In genomic region chr19:48925240-48925843, GRCh38 we compare ENCODE assay signal across 14 cellular contexts. TPM values are rescaled to one million over a fixed set of nuclear protein-coding genes. Genes with fewer than 3 reads are reported as not detected.
DNase-seq lines count a peak whose midpoint lies in the region; ATAC-seq, FAIRE-seq and TF ChIP-seq lines count a peak whose summit lies in the region.
"Had no signal": no experiment of that assay in that cellular context is flagged by ENCODE, and none has a peak within 500 bp of the region (broad histone marks: within the 10 kb centered on the region; RNA-seq: fewer than 3 reads in every experiment).

No MANE protein-coding gene starts in this region.

- intact Hi-C loops in transverse colon (cut with DNase I; ENCODE audit: low total_unique reads): no loop called here
- intact Hi-C loops in CD4-positive, alpha-beta T cell (cut with DNase I, micrococcal nuclease): no loop called here

- H3K27ac Mint-ChIP-seq in CD4-positive, alpha-beta T cell: no peak overlapping the region

- CTCF ChIA-PET in CD4-positive, alpha-beta T cell (lab: Charles Lee): no interaction called here

- H3K4me3 Mint-ChIP-seq in CD4-positive, alpha-beta T cell: no peak overlapping the region

- peaks cover 10% of the 10 kb centered on the region for H3K4me1 Mint-ChIP-seq in CD4-positive, alpha-beta T cell (ENCODE audit: low read depth)

- H3K36me3 Mint-ChIP-seq in CD4-positive, alpha-beta T cell (ENCODE audit: low read depth): peaks cover 21% of the 10 kb centered on the region

- H3K4me1 ChIP-seq in transverse colon: peaks cover 0 to 6% (median 3%) of the 10 kb centered on the region in 4 donors
- H3K4me1 ChIP-seq: gastrocnemius medialis, right lobe of liver had no signal

- DNase-seq in ELR (ENCODE audit: low read depth) (peak; percentile 94), RCC 7860 (ENCODE audit: low spot score) (peak; percentile 79), renal cortical epithelial cell (ENCODE audit: low read depth) (peak; percentile 74), transverse colon (no peak), NCI-H524 (lab: John Stamatoyannopoulos, UW) (no peak)
- DNase-seq in CD4-positive, alpha-beta T cell: no peak
- DNase-seq: DND-41, gastrocnemius medialis, NCI-H526 treated with DMSO at 0.1 percent for 48 hours, right lobe of liver had no signal

- in situ Hi-C loops in transverse colon (cut with MboI; ENCODE audit: low pct_ligation_motif_present in 1 of 4, low pct_unique_long_range_greater_than_20kb in 1 of 4, low sequenced_read_pairs in 3 of 4): no loop called here

- H3K27ac ChIP-seq in transverse colon: no peak overlapping the region
- no peak overlapping the region for H3K27ac ChIP-seq in CD4-positive, alpha-beta T cell (ENCODE audit: low read depth, low read length)
- H3K27ac ChIP-seq: gastrocnemius medialis, right lobe of liver had no signal

- TF ChIP-seq POLR2A in transverse colon (IDR thresholded peaks at IDR 0.05): no peak

- no peaks in the 10 kb centered on the region for H3K27me3 Mint-ChIP-seq in CD4-positive, alpha-beta T cell

- ATAC-seq in esophagus mucosa (peak; percentile 70), GM18873 (IDR thresholded peaks at IDR 0.05; ENCODE audit: low FRiP score, unreplicated experiment) (no peak)
- no peak for ATAC-seq in CD4-positive, alpha-beta T cell (ENCODE audit: poor library complexity)
- ATAC-seq: gastrocnemius medialis had no signal

- no peak for TF ChIP-seq CTCF in transverse colon (IDR thresholded peaks at IDR 0.05)
- TF ChIP-seq CTCF in CD4-positive, alpha-beta T cell (IDR thresholded peaks at IDR 0.05): no peak

- no peaks in the 10 kb centered on the region for H3K9me3 Mint-ChIP-seq in CD4-positive, alpha-beta T cell

- FAIRE-seq in RCC 7860 (lab: Jason Lieb, UNC): peak; percentile 30

- no peaks in the 10 kb centered on the region for H3K36me3 ChIP-seq in transverse colon

- no peaks in the 10 kb centered on the region for H3K9me3 ChIP-seq in transverse colon
- no peaks in the 10 kb centered on the region for H3K9me3 ChIP-seq in CD4-positive, alpha-beta T cell (ENCODE audit: control insufficient read depth, low read length)
- H3K9me3 ChIP-seq: gastrocnemius medialis, right lobe of liver had no signal

- H3K27me3 ChIP-seq in transverse colon: no peaks in the 10 kb centered on the region
- H3K27me3 ChIP-seq in CD4-positive, alpha-beta T cell (ENCODE audit: control insufficient read depth, insufficient read depth, low read length): no peaks in the 10 kb centered on the region
- H3K27me3 ChIP-seq: gastrocnemius medialis, right lobe of liver had no signal

- no peak overlapping the region for H3K4me3 ChIP-seq in transverse colon
- H3K4me3 ChIP-seq: gastrocnemius medialis, right lobe of liver had no signal

- 66% methylated on average over 4 to 10 of the region's 11 CpGs for WGBS in transverse colon (ENCODE audit: low coverage in 1 of 2), 2 donors

- POLR2A ChIA-PET in CD4-positive, alpha-beta T cell (lab: Charles Lee): interaction anchor here (1.2 kb wide), 1 partner anchor 11 kb away, joined by 5 read pairs; no protein-coding TSS in a partner anchor

- no peak for TF ChIP-seq EP300 in transverse colon (IDR thresholded peaks at IDR 0.05; ENCODE audit: low read depth)

RNA-seq across cellular contexts. Expression of gene DHDH, which starts 8.2 kb away (rescaled TPM):
- 1.2 TPM for total RNA-seq in esophagus mucosa
- total RNA-seq in renal cortical epithelial cell: 0.10 and 1.7 TPM in 2 replicates
- 1 to 10 TPM in 2 of 4 donors, not detected in 2; 3.4 to 4.9 TPM for total RNA-seq in transverse colon
- 1 to 10 TPM; 1.1 to 1.8 TPM for total RNA-seq in CD4-positive, alpha-beta T cell
- total RNA-seq: gastrocnemius medialis; T-helper 1 cell treated with Interleukin-12 subunit alpha and Interleukin-12 subunit beta and Interleukin-4 antibody, amounts not matched to agents 30 ng/mL and 1 ng/mL, for 36 hours had no signal

RNA-seq across cellular contexts. Expression of gene NUCB1, which starts 25.2 kb away (rescaled TPM):
- total RNA-seq in esophagus mucosa: 104 TPM
- 100 and 287 TPM in 2 replicates for total RNA-seq in renal cortical epithelial cell
- total RNA-seq in transverse colon: 100 to 1,000 TPM; 135 to 196 (median 174) TPM
- 10 to 100 TPM; 73.7 to 77.0 TPM for total RNA-seq in CD4-positive, alpha-beta T cell

RNA-seq across cellular contexts. Expression of gene TULP2, which starts 26.8 kb away (rescaled TPM):
- total RNA-seq in esophagus mucosa: 0.24 TPM
- 0.10 TPM in 1 of 2 replicates, not detected in the other for total RNA-seq in renal cortical epithelial cell
- total RNA-seq in transverse colon: not detected
- total RNA-seq in CD4-positive, alpha-beta T cell: not detected
- total RNA-seq: gastrocnemius medialis; mesenteric fat pad; right lobe of liver; T-helper 1 cell treated with Interleukin-12 subunit alpha and Interleukin-12 subunit beta and Interleukin-4 antibody, amounts not matched to agents 30 ng/mL and 1 ng/mL, for 36 hours had no signal

RNA-seq across cellular contexts. Expression of gene BAX, which starts 29.3 kb away (rescaled TPM):
- 58.9 TPM for total RNA-seq in esophagus mucosa
- 101 and 135 TPM in 2 replicates for total RNA-seq in renal cortical epithelial cell
- 100 to 1,000 TPM in 2 of 4 donors, 10 to 100 TPM in 2; 74.5 to 152 (median 112) TPM for total RNA-seq in transverse colon
- 10 to 100 TPM; 52.9 to 60.4 TPM for total RNA-seq in CD4-positive, alpha-beta T cell

RNA-seq across cellular contexts. Expression of gene FTL, which starts 39.8 kb away (rescaled TPM):
- 417 TPM for total RNA-seq in esophagus mucosa
- 1,420 and 1,436 TPM in 2 replicates for total RNA-seq in renal cortical epithelial cell
- 1,000 to 10,000 TPM; 3,057 to 3,935 (median 3,837) TPM for total RNA-seq in transverse colon
- 100 to 1,000 TPM; 616 to 627 TPM for total RNA-seq in CD4-positive, alpha-beta T cell

Comparison
In these comparisons a context has a peak if more than half of its experiments do, and no peak if none do; other contexts are left out.
1. DNase-seq: peak in ELR (single experiment), RCC 7860 (single experiment) and renal cortical epithelial cell (single experiment); none in transverse colon (single experiment), CD4-positive, alpha-beta T cell (0 of 10) and NCI-H524 (0 of 2).